In the genomic region with DNA sequence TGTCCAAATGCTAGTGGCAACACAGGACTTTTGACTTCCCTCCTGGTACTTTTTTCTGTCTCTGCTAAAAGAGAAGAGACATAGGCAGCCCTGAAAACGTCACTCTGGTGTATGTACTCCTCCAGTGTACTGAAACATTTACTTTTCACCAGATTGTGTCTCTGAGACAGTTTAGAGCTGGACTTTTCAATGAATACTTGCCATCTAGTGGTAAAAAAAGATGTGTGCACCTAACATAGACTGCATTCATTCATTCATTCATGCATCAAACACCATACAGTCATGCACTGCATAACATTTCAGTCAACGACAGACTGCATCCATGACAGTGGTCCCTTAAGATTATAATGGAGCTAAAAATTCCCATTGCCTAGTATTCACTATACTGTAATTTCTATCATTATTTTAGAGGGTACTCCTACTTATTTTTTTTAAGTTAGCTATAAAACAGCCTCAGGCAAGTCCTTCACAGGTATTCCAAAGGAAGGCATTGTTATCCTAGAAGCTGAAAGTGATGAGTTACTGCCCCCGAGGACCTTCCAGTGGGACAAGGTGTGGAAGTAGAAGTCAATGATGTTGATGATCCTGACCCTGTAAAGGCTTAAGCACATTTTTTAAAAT, we compare ENCODE assay signal across 8 cellular contexts.
A peak's percentile ranks its signal among the peaks of the same experiment; 100 is the strongest.
DNase-seq lines count a peak whose midpoint lies in the region; ATAC-seq, FAIRE-seq and TF ChIP-seq lines count a peak whose summit lies in the region.

No MANE protein-coding gene starts in this region.

- H3K36me3 ChIP-seq in right atrium auricular region (no peaks in the 10 kb centered on the region), thoracic aorta (no peaks in the 10 kb centered on the region)

- peaks cover 3% of the 10 kb centered on the region for H3K4me1 Mint-ChIP-seq in activated T-cell treated with anti-CD3 and anti-CD28 coated beads, Interleukin-2, amount 50 U/mL, for 4 hours (ENCODE audit: low read depth)
- H3K4me1 Mint-ChIP-seq in activated CD8-positive, alpha-beta T cell treated with anti-CD3 and anti-CD28 coated beads, Interleukin-2, amount 10 ng/mL, durations not matched to agents 7 days and 5 days (ENCODE audit: low read depth): no peaks in the 10 kb centered on the region

- no peak for TF ChIP-seq POLR2A in GM12891 (IDR thresholded peaks at IDR 0.05; ENCODE audit: low read depth, low read length)

- H3K27me3 ChIP-seq in right atrium auricular region: no peaks in the 10 kb centered on the region
- no peaks in the 10 kb centered on the region for H3K27me3 ChIP-seq in thoracic aorta (replicated peaks; ENCODE audit: insufficient read depth)

- CTCF ChIA-PET in activated CD8-positive, alpha-beta T cell treated with anti-CD3 and anti-CD28 coated beads, Interleukin-2, amount 10 ng/mL, durations not matched to agents 7 days and 5 days (lab: Charles Lee): interaction anchor here (0.7 to 5.1 kb wide), 36 partner anchors 9 to 388 kb away, joined by 3 to 60 read pairs (median 4); a partner anchor contains a TSS

- no peak for DNase-seq in activated T-cell treated with anti-CD3 and anti-CD28 coated beads, Interleukin-2, amount 50 U/mL, for 4 hours
- no peak for DNase-seq in activated T-cell treated with anti-CD3 and anti-CD28 coated beads, Interleukin-2, amount 50 U/mL, for 1 hour
- peak; percentile 47 for DNase-seq in Jurkat, Clone E6-1 (ENCODE audit: low read depth, low spot score)
- no peak for DNase-seq in activated CD8-positive, alpha-beta T cell treated with anti-CD3 and anti-CD28 coated beads, Interleukin-2, amount 10 ng/mL, durations not matched to agents 7 days and 5 days
- DNase-seq in right atrium auricular region (ENCODE audit: low spot score) (no peak), thoracic aorta (ENCODE audit: low spot score) (no peak), GM12891 (ENCODE audit: insufficient read length, low spot score) (no peak)

- no peak overlapping the region for H3K4me3 Mint-ChIP-seq in activated T-cell treated with anti-CD3 and anti-CD28 coated beads, Interleukin-2, amount 50 U/mL, for 4 hours
- H3K4me3 Mint-ChIP-seq in activated CD8-positive, alpha-beta T cell treated with anti-CD3 and anti-CD28 coated beads, Interleukin-2, amount 10 ng/mL, durations not matched to agents 7 days and 5 days: no peak overlapping the region

- H3K4me3 ChIP-seq in Jurkat, Clone E6-1 (ENCODE audit: low read length): no peak overlapping the region
- no peak overlapping the region for H3K4me3 ChIP-seq in right atrium auricular region
- H3K4me3 ChIP-seq in thoracic aorta: no peak overlapping the region

- H3K9me3 ChIP-seq in right atrium auricular region (peaks cover 2 to 4% of the 10 kb centered on the region in 2 donors), thoracic aorta (no peaks in the 10 kb centered on the region)

- no peaks in the 10 kb centered on the region for H3K36me3 Mint-ChIP-seq in activated T-cell treated with anti-CD3 and anti-CD28 coated beads, Interleukin-2, amount 50 U/mL, for 4 hours (ENCODE audit: insufficient read depth)
- no peaks in the 10 kb centered on the region for H3K36me3 Mint-ChIP-seq in activated CD8-positive, alpha-beta T cell treated with anti-CD3 and anti-CD28 coated beads, Interleukin-2, amount 10 ng/mL, durations not matched to agents 7 days and 5 days (ENCODE audit: low read depth)

- POLR2A ChIA-PET in activated CD8-positive, alpha-beta T cell treated with anti-CD3 and anti-CD28 coated beads, Interleukin-2, amount 10 ng/mL, durations not matched to agents 7 days and 5 days (lab: Charles Lee): no interaction called here

- H3K9me3 Mint-ChIP-seq in activated T-cell treated with anti-CD3 and anti-CD28 coated beads, Interleukin-2, amount 50 U/mL, for 4 hours: peaks cover 8% of the 10 kb centered on the region
- no peaks in the 10 kb centered on the region for H3K9me3 Mint-ChIP-seq in activated CD8-positive, alpha-beta T cell treated with anti-CD3 and anti-CD28 coated beads, Interleukin-2, amount 10 ng/mL, durations not matched to agents 7 days and 5 days (ENCODE audit: insufficient read depth)

- H3K27ac Mint-ChIP-seq in activated CD8-positive, alpha-beta T cell treated with anti-CD3 and anti-CD28 coated beads, Interleukin-2, amount 10 ng/mL, durations not matched to agents 7 days and 5 days: no peak overlapping the region

- no peaks in the 10 kb centered on the region for H3K27me3 Mint-ChIP-seq in activated T-cell treated with anti-CD3 and anti-CD28 coated beads, Interleukin-2, amount 50 U/mL, for 4 hours (ENCODE audit: low read depth)
- H3K27me3 Mint-ChIP-seq in activated CD8-positive, alpha-beta T cell treated with anti-CD3 and anti-CD28 coated beads, Interleukin-2, amount 10 ng/mL, durations not matched to agents 7 days and 5 days (ENCODE audit: low read depth): peaks cover 2% of the 10 kb centered on the region

- H3K4me1 ChIP-seq in right atrium auricular region: no peaks in the 10 kb centered on the region
- H3K4me1 ChIP-seq in thoracic aorta (ENCODE audit: control insufficient read depth in 1 of 2, low read depth in 2 of 2): no peaks in the 10 kb centered on the region

- no peak for FAIRE-seq in GM12891 (lab: Jason Lieb, UNC)

- H3K27ac ChIP-seq in right atrium auricular region: no peak overlapping the region
- no peak overlapping the region for H3K27ac ChIP-seq in thoracic aorta

- TF ChIP-seq CTCF in right atrium auricular region (IDR thresholded peaks at IDR 0.05): peak; percentile 10 to 67
- peak; percentile 72 for TF ChIP-seq CTCF in thoracic aorta (IDR thresholded peaks at IDR 0.05)

- peak; percentile 35 to 38 for ATAC-seq in activated T-cell treated with anti-CD3 and anti-CD28 coated beads, Interleukin-2, amount 50 U/mL, for 4 hours
- peak; percentile 79 for ATAC-seq in activated CD8-positive, alpha-beta T cell treated with anti-CD3 and anti-CD28 coated beads, Interleukin-2, amount 10 ng/mL, durations not matched to agents 7 days and 5 days
- peak; percentile 76 for ATAC-seq in thoracic aorta (ENCODE audit: insufficient number of reproducible peaks, low FRiP score, low read depth)
- ATAC-seq in GM21529 (IDR thresholded peaks at IDR 0.05; ENCODE audit: unreplicated experiment): no peak

TF ChIP-seq in GM12891, 5 proteins besides CTCF, POLR2A, EP300 and RAD21:
- TF ChIP-seq PAX5 (IDR thresholded peaks at IDR 0.05; ENCODE audit: insufficient read depth, low read length, severe bottlenecking) (no peak), SPI1 (IDR thresholded peaks at IDR 0.05; ENCODE audit: low read depth, low read length) (no peak), TAF1 (IDR thresholded peaks at IDR 0.05; ENCODE audit: low read depth, low read length) (no peak), POLR2AphosphoS5 (IDR thresholded peaks at IDR 0.05; ENCODE audit: low read depth, low read length) (no peak), POU2F2 (IDR thresholded peaks at IDR 0.05; ENCODE audit: low read depth, low read length) (no peak)
